In the genomic region with DNA sequence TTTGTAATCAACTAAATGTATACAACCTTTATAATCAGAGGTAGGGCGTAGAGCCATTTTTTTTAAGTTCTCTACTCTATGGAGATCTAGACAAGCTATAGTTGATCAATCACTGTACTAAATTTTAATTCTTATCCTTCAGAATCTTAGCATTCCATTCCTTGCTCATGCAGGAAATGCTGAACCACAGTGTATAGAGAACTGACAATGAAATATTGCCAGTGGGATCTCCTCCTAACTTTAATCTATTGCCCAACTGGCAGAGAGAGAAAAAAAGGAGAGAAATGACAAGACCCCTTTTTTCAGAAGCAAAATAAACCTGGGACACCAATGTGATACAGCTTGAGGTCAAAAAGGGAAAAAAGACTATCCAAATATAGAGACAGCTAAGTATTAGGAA, we compare ENCODE assay signal across 1 cellular context.
A peak's percentile ranks its signal among the peaks of the same experiment; 100 is the strongest.
TF ChIP-seq lines count a peak whose summit lies in the region.

No MANE protein-coding gene starts in this region.

TF ChIP-seq in IMR-90, 13 proteins besides CTCF, POLR2A, EP300 and RAD21:
- peak; percentile 80 for TF ChIP-seq CEBPB (IDR thresholded peaks at IDR 0.05; ENCODE audit: low read depth, low read length)
- TF ChIP-seq, protein P1, sequence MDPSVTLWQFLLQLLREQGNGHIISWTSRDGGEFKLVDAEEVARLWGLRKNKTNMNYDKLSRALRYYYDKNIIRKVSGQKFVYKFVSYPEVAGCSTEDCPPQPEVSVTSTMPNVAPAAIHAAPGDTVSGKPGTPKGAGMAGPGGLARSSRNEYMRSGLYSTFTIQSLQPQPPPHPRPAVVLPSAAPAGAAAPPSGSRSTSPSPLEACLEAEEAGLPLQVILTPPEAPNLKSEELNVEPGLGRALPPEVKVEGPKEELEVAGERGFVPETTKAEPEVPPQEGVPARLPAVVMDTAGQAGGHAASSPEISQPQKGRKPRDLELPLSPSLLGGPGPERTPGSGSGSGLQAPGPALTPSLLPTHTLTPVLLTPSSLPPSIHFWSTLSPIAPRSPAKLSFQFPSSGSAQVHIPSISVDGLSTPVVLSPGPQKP (IDR thresholded peaks at IDR 0.05; ENCODE audit: borderline replicate concordance, low read depth, low read length), result no peak
TF ChIP-seq in IMR-90: peak in this region for 1.
